ENCODE assay signal across 21 cellular contexts in the genomic region with DNA sequence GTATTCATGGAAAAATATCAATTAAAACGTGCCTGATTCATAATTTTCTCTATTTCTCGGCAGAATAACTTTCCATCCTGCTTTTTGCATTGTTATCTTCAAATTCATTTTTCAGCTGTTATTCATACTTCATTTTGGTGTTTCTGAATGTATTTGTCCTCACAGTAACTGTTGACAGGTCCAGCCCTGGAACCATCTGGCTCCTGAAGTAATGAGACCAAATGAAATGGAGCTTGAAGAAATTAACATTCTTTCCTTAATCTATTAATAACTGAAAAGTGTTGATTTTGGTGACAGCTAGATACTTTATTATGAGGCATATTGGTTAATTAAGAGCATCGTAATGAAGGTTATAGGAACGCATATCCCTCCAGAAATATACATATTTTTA.
"Had no signal": no experiment of that assay in that cellular context is flagged by ENCODE, and none has a peak within 500 bp of the region (broad histone marks: within the 10 kb centered on the region; RNA-seq: fewer than 3 reads in every experiment).

No MANE protein-coding gene starts in this region.

- H3K9me3 ChIP-seq: MG63 had no signal

- H3K27me3 ChIP-seq: MG63 had no signal

- H3K4me2 ChIP-seq: SK-N-SH had no signal

- H3K4me3 ChIP-seq: MG63 had no signal

- H3K27ac ChIP-seq: RWPE1 had no signal

- H3K9ac ChIP-seq: SK-N-SH had no signal

- H3K36me3 ChIP-seq: MG63 had no signal

- DNase-seq: IMR-90, Karpas-422, KG1, MG63, NCI-H1092, NCI-H1105 treated with DMSO at 0.1 percent for 48 hours, NCI-H1417 treated with DMSO at 0.1 percent for 48 hours, NCI-H146, NCI-H1694 treated with DMSO at 0.1 percent for 48 hours, NCI-H1930, NCI-H2081, NCI-H2107, NCI-H2227 treated with DMSO at 0.1 percent for 48 hours, NCI-H510A, NCI-H524 treated with DMSO at 0.1 percent for 48 hours, NCI-H82, PC-3, SHP77, SK-N-SH, SW 1271 had no signal
